8 cellular contexts compared by ENCODE assay signal in the genomic region with DNA sequence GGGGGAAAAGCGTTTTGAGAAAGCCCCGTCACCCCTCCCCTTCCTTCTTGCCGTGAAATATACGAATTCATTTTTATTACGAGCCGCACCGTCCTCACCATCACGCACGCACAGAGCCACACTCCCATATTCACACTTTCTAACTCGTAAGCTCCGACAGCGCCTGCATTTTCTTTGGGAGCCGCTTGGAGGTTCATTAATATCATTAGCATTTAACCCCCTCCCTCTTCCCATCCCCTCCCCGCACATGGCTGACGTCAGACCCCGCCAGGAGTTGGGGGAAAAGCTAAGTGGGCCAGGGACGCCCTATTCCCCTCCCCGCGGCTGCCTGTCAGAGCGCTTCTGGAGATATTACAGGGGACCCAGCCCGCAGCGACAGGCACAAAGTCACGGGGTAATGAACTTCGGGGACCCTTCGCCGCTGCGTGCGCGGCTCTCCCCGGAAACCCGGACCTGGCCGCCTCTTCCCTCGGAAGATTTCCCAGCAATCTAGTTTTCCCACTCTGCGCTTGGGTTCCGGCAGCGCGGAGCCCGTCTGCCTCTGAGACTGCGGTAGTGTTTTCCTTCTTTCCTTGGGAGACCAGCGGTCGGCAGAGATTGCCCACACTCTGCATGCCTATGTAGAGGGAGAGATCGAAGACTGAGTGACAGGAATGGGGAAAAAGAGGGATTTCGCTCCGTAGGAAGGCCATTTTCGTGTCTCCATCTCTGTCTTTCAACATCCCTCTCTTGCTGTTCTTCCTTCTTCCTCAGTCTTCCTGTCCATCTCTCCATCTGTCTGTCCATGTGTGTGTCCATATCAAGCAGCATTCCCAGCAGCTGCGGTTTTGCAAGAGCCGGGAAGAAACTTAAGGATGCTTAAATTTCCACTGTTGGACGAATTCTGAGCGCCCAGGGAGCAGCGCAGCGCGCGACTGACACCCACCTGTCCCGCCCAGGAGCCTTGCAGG. TPM values are rescaled to one million over a fixed set of nuclear protein-coding genes. Genes with fewer than 3 reads are reported as not detected.
DNase-seq lines count a peak whose midpoint lies in the region; TF ChIP-seq lines count a peak whose summit lies in the region.

A gene (plus strand): TSS at position 309 of the 950 bp plus-strand sequence. CDS start 744 bp downstream, outside the sequence.

- no peak within 1 kb of the TSS for H3K27ac Mint-ChIP-seq in progenitor cell of endocrine pancreas

- no peaks in the 10 kb centered on the region for H3K36me3 ChIP-seq in HAP-1 (replicated peaks)

- H3K9me3 ChIP-seq in HAP-1: 0 out of 2 replicates have a peak, but pooled peaks cover 2% of the 10 kb centered on the region

- H3K4me3 ChIP-seq in epithelial cell of esophagus (ENCODE audit: low read length) (no peak within 1 kb of the TSS), HAP-1 (no peak within 1 kb of the TSS)

- peaks cover 11% of the 10 kb centered on the region for H3K4me1 Mint-ChIP-seq in progenitor cell of endocrine pancreas (ENCODE audit: low read depth)

- H3K27me3 ChIP-seq in HAP-1 (ENCODE audit: low read depth): peaks cover 22% of the 10 kb centered on the region

- H3K4me3 Mint-ChIP-seq in progenitor cell of endocrine pancreas (ENCODE audit: low read depth): peak within 1 kb of the TSS; percentile 27

- DNase-seq in NCI-H345 (lab: John Stamatoyannopoulos, UW) (peak; percentile 34), NCI-H345 treated with DMSO at 0.1 percent for 48 hours (lab: John Stamatoyannopoulos, UW; ENCODE audit: unreplicated experiment) (no peak), NCI-H748 treated with DMSO at 0.1 percent for 48 hours (lab: John Stamatoyannopoulos, UW) (peak; percentile 25), epithelial cell of esophagus (ENCODE audit: low read depth) (peak; percentile 23), progenitor cell of endocrine pancreas (ENCODE audit: low spot score, unreplicated experiment) (no peak), NCI-H2196 treated with DMSO at 0.1 percent for 48 hours (lab: John Stamatoyannopoulos, UW; ENCODE audit: unreplicated experiment) (no peak), NAMALWA (ENCODE audit: low spot score) (no peak), HAP-1 (ENCODE audit: low spot score in 2 of 2) (no peak)

- H3K4me1 ChIP-seq in HAP-1: no peaks in the 10 kb centered on the region

- in situ Hi-C loops in HAP-1 (cut with MboI; ENCODE audit: low sequenced_read_pairs): no loop called here

- H3K36me3 Mint-ChIP-seq in progenitor cell of endocrine pancreas (ENCODE audit: insufficient read depth): no peaks in the 10 kb centered on the region

- H3K9me3 Mint-ChIP-seq in progenitor cell of endocrine pancreas (ENCODE audit: low read depth): no peaks in the 10 kb centered on the region

- peaks cover 92% of the 10 kb centered on the region for H3K27me3 Mint-ChIP-seq in progenitor cell of endocrine pancreas

- TF ChIP-seq CTCF in epithelial cell of esophagus (IDR thresholded peaks at IDR 0.05; ENCODE audit: insufficient read depth, low read depth, low read length, missing control alignments) (no peak), progenitor cell of endocrine pancreas (IDR thresholded peaks at IDR 0.05; ENCODE audit: unreplicated experiment) (peak; percentile 4)

RNA-seq across cellular contexts. Expression of the gene that starts here (rescaled TPM):
- total RNA-seq in progenitor cell of endocrine pancreas: not detected in 2 replicates

Comparison
In these comparisons a context has a peak if more than half of its experiments do, and no peak if none do; other contexts are left out.
1. DNase-seq: peak in NCI-H345 (single experiment), NCI-H748 treated with DMSO at 0.1 percent for 48 hours (single experiment) and epithelial cell of esophagus (single experiment); none in NCI-H345 treated with DMSO at 0.1 percent for 48 hours (single experiment), progenitor cell of endocrine pancreas (single experiment), NCI-H2196 treated with DMSO at 0.1 percent for 48 hours (single experiment), NAMALWA (single experiment) and HAP-1 (0 of 2).